ENCODE assay signal across 27 cellular contexts in the genomic region with DNA sequence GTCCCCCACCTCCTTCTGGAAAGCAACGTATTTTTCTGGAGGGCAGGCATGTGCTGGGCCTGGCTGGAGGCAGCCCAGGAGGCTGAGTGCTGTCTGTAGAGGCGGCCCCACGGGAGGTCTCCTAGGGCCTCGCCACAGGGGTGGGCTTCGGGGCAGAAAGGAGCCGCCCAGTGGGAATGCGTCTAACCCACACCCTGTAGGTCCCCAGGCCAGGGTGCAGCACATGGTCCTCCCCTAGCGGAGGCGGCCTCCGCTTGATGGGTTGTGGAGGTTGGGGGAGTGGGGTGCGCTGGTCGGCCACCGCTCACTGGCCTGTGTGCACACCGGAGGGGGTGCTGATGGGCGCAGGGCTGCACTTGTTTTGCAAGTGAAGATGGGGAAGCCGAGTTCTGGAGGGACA. TPM values are rescaled to one million over a fixed set of nuclear protein-coding genes. Genes with fewer than 3 reads are reported as not detected.
DNase-seq lines count a peak whose midpoint lies in the region; ATAC-seq, FAIRE-seq and TF ChIP-seq lines count a peak whose summit lies in the region.
"Had no signal": no experiment of that assay in that cellular context is flagged by ENCODE, and none has a peak within 500 bp of the region (broad histone marks: within the 10 kb centered on the region; RNA-seq: fewer than 3 reads in every experiment).

No MANE protein-coding gene starts in this region.

- H2AFZ ChIP-seq in Karpas-422 (ENCODE audit: low read length) (no peak overlapping the region), mesenchymal stem cell (ENCODE audit: low read depth, low read length) (no peak overlapping the region)
- H2AFZ ChIP-seq: GM23248 had no signal

- H3K4me3 ChIP-seq in Karpas-422 (ENCODE audit: low read length): peak overlapping the region; percentile 30; the same call in 1 of the 2 replicates
- no peak overlapping the region for H3K4me3 ChIP-seq in dorsolateral prefrontal cortex
- no peak overlapping the region for H3K4me3 ChIP-seq in mesenchymal stem cell (ENCODE audit: insufficient read depth in 1 of 2, low read depth in 1 of 2, low read length in 2 of 2)
- H3K4me3 ChIP-seq in upper lobe of left lung: no peak overlapping the region
- H3K4me3 ChIP-seq in small intestine (ENCODE audit: low read depth in 1 of 2, low read length in 2 of 2): no peak overlapping the region
- H3K4me3 ChIP-seq: colonic mucosa, GM23248, heart right ventricle, smooth muscle cell had no signal

- TF ChIP-seq EP300 in upper lobe of left lung (IDR thresholded peaks at IDR 0.05): no peak

- no peak for DNase-seq in Karpas-422
- DNase-seq in dorsolateral prefrontal cortex: no peak
- no peak for DNase-seq in mesenchymal stem cell
- peak in 1 of 2 donors; percentile 54 for DNase-seq in upper lobe of left lung
- no peak for DNase-seq in small intestine
- no peak for DNase-seq in globus pallidus (ENCODE audit: low spot score)
- no peak for DNase-seq in immature natural killer cell
- DNase-seq: activated CD4-positive, alpha-beta memory T cell treated with anti-CD3 and anti-CD28 coated beads for 36 hours; activated CD4-positive, CD25-positive, alpha-beta regulatory T cell treated with anti-CD3 and anti-CD28 coated beads, Interleukin-2, amount 50 U/mL, for 72 hours; amygdala; CD4-positive, alpha-beta memory T cell; colonic mucosa; DMS 273 treated with DMSO at 0.1 percent for 48 hours; effector memory CD8-positive, alpha-beta T cell; foreskin fibroblast; GM23248; IMR-90; naive thymus-derived CD4-positive, alpha-beta T cell; NCI-H1092 treated with DMSO at 0.1 percent for 48 hours; NCI-H187 treated with DMSO at 0.1 percent for 48 hours; NCI-H526 had no signal

- no peak overlapping the region for H3K4me3 Mint-ChIP-seq in immature natural killer cell
- H3K4me3 Mint-ChIP-seq: activated CD4-positive, alpha-beta memory T cell treated with anti-CD3 and anti-CD28 coated beads for 36 hours; activated naive CD4-positive, alpha-beta T cell treated with anti-CD3 and anti-CD28 coated beads, Interleukin-2, amount 50 U/mL, for 24 hours; activated T-helper 17 cell treated with anti-CD3 and anti-CD28 coated beads, Interleukin-2, amount 50 U/mL, for 72 hours; CD4-positive, alpha-beta memory T cell; effector memory CD8-positive, alpha-beta T cell; naive thymus-derived CD4-positive, alpha-beta T cell had no signal

- no peak overlapping the region for H3K27ac Mint-ChIP-seq in immature natural killer cell
- H3K27ac Mint-ChIP-seq: activated CD4-positive, alpha-beta memory T cell treated with anti-CD3 and anti-CD28 coated beads for 36 hours; activated naive CD4-positive, alpha-beta T cell treated with anti-CD3 and anti-CD28 coated beads, Interleukin-2, amount 50 U/mL, for 24 hours; activated T-helper 17 cell treated with anti-CD3 and anti-CD28 coated beads, Interleukin-2, amount 50 U/mL, for 72 hours; CD4-positive, alpha-beta memory T cell; effector memory CD8-positive, alpha-beta T cell had no signal

- H3K4me1 ChIP-seq in Karpas-422 (ENCODE audit: low read length) (peaks cover 57% of the 10 kb centered on the region), mesenchymal stem cell (ENCODE audit: control insufficient read depth, insufficient read depth, low read depth, low read length) (peaks cover 50% of the 10 kb centered on the region), upper lobe of left lung (peaks cover 23 to 53% (median 47%) of the 10 kb centered on the region in 4 donors), small intestine (ENCODE audit: control insufficient read depth in 2 of 2, insufficient read depth in 1 of 2, low read depth in 1 of 2, low read length in 1 of 2) (no peaks in the 10 kb centered on the region)
- H3K4me1 ChIP-seq: colonic mucosa had no signal

- no peaks in the 10 kb centered on the region for H3K79me2 ChIP-seq in Karpas-422 (ENCODE audit: low read length)

- H3K9ac ChIP-seq in Karpas-422 (ENCODE audit: low read length): peak overlapping the region; percentile 22; the same call in 1 of the 2 replicates
- H3K9ac ChIP-seq in mesenchymal stem cell (ENCODE audit: low read length): no peak overlapping the region
- H3K9ac ChIP-seq: GM23248 had no signal

- H2BK12ac ChIP-seq in mesenchymal stem cell (ENCODE audit: low read length in 2 of 2): peak overlapping the region; percentile 20 to 99

- H4K8ac ChIP-seq in mesenchymal stem cell (ENCODE audit: low read length): peak overlapping the region; percentile 95

- no peak overlapping the region for H2AK5ac ChIP-seq in mesenchymal stem cell (ENCODE audit: low read length, severe bottlenecking)

- H3K27me3 Mint-ChIP-seq in immature natural killer cell (ENCODE audit: low read depth in 3 of 3): peaks cover 0 to 4% (median 0%) of the 10 kb centered on the region in 3 donors
- H3K27me3 Mint-ChIP-seq: activated CD4-positive, alpha-beta memory T cell treated with anti-CD3 and anti-CD28 coated beads for 36 hours; activated naive CD4-positive, alpha-beta T cell treated with anti-CD3 and anti-CD28 coated beads, Interleukin-2, amount 50 U/mL, for 24 hours; activated T-helper 17 cell treated with anti-CD3 and anti-CD28 coated beads, Interleukin-2, amount 50 U/mL, for 72 hours; CD4-positive, alpha-beta memory T cell; effector memory CD8-positive, alpha-beta T cell; naive thymus-derived CD4-positive, alpha-beta T cell had no signal

- TF ChIP-seq CTCF in dorsolateral prefrontal cortex (IDR thresholded peaks at IDR 0.05 in 54 of 56, conservative IDR thresholded peaks at IDR 0.05 in 2 of 56; ENCODE audit: low read depth in 1 of 56, partially characterized antibody in 56 of 56): no peak
- TF ChIP-seq CTCF in upper lobe of left lung (IDR thresholded peaks at IDR 0.05): no peak

- H3K9me3 ChIP-seq in Karpas-422 (ENCODE audit: low read length): no peaks in the 10 kb centered on the region; the same call in 1 of the 2 replicates
- no peaks in the 10 kb centered on the region for H3K9me3 ChIP-seq in mesenchymal stem cell (ENCODE audit: control insufficient read depth, low read length)
- no peaks in the 10 kb centered on the region for H3K9me3 ChIP-seq in upper lobe of left lung
- H3K9me3 ChIP-seq in small intestine (ENCODE audit: control insufficient read depth, low read depth): no peaks in the 10 kb centered on the region
- H3K9me3 ChIP-seq: colonic mucosa, heart right ventricle had no signal

- ATAC-seq in upper lobe of left lung (ENCODE audit: low FRiP score in 2 of 2): peak in 1 of 2 donors; percentile 12
- ATAC-seq: activated T-helper 17 cell treated with anti-CD3 and anti-CD28 coated beads, Interleukin-2, amount 50 U/mL, for 72 hours; effector memory CD8-positive, alpha-beta T cell; heart right ventricle; naive thymus-derived CD4-positive, alpha-beta T cell had no signal

- H2BK15ac ChIP-seq in mesenchymal stem cell (ENCODE audit: low read depth, poor library complexity, severe bottlenecking): peak overlapping the region; percentile 30

- H2BK120ac ChIP-seq in mesenchymal stem cell (ENCODE audit: low read depth, low read length): peak overlapping the region; percentile 4

- H4K20me1 ChIP-seq in Karpas-422 (ENCODE audit: insufficient read depth, low read depth, low read length): no peaks in the 10 kb centered on the region

- H3K18ac ChIP-seq in mesenchymal stem cell (ENCODE audit: low read depth in 1 of 2, low read length in 2 of 2): peak overlapping the region; percentile 87 to 93

- H4K91ac ChIP-seq in mesenchymal stem cell (ENCODE audit: low read length): peak overlapping the region; percentile 97

- H3K36me3 ChIP-seq in Karpas-422 (ENCODE audit: insufficient read depth, low read length) (no peaks in the 10 kb centered on the region), mesenchymal stem cell (ENCODE audit: control insufficient read depth in 1 of 2, insufficient read depth in 2 of 2, low read depth in 1 of 2, low read length in 2 of 2) (peaks cover 3 to 85% of the 10 kb centered on the region in 2 experiments), upper lobe of left lung (peaks cover 0 to 37% (median 20%) of the 10 kb centered on the region in 4 donors), small intestine (ENCODE audit: control insufficient read depth in 2 of 2, insufficient read depth in 2 of 2, low read length in 2 of 2) (peaks cover 0 to 18% of the 10 kb centered on the region in 2 donors)
- H3K36me3 ChIP-seq: colonic mucosa had no signal

- no peak for FAIRE-seq in small intestine (lab: Jason Lieb, UNC)
- FAIRE-seq: GM12891, TTC549 had no signal

- H3K4ac ChIP-seq in mesenchymal stem cell (ENCODE audit: low read depth in 1 of 2, low read length in 2 of 2): peak overlapping the region in 1 of 2 experiments; percentile 77

- 94% methylated on average over 16 of the region's 16 CpGs for WGBS in mesenchymal stem cell
- 89 to 94% methylated on average over 8 to 16 of the region's 16 CpGs for WGBS in upper lobe of left lung, 2 donors
- WGBS in small intestine, 3 donors: 89 to 95% (median 92%) methylated on average over 16 of the region's 16 CpGs

- TF ChIP-seq POLR2A in upper lobe of left lung (IDR thresholded peaks at IDR 0.05): no peak

- no peak overlapping the region for H3K27ac ChIP-seq in Karpas-422 (ENCODE audit: low read length)
- H3K27ac ChIP-seq in dorsolateral prefrontal cortex: peak overlapping the region in 32 of 59 donors; percentile 1 to 88 (median 58)
- H3K27ac ChIP-seq in mesenchymal stem cell (ENCODE audit: low read length, poor library complexity, severe bottlenecking): no peak overlapping the region
- H3K27ac ChIP-seq in upper lobe of left lung: peak overlapping the region; percentile 73 to 87 (median 84)
- H3K27ac ChIP-seq in small intestine (ENCODE audit: low read depth in 1 of 2, low read length in 1 of 2): no peak overlapping the region
- H3K27ac ChIP-seq: colonic mucosa, GM23248 had no signal

- no peaks in the 10 kb centered on the region for H3K27me3 ChIP-seq in Karpas-422 (ENCODE audit: low read length)
- H3K27me3 ChIP-seq in dorsolateral prefrontal cortex: no peaks in the 10 kb centered on the region
- H3K27me3 ChIP-seq in mesenchymal stem cell (ENCODE audit: control insufficient read depth in 1 of 2, insufficient read depth in 1 of 2, low read length in 2 of 2): no peaks in the 10 kb centered on the region
- H3K27me3 ChIP-seq in upper lobe of left lung: no peaks in the 10 kb centered on the region
- H3K27me3 ChIP-seq in small intestine (ENCODE audit: control insufficient read depth in 2 of 2, insufficient read depth in 2 of 2, low read length in 2 of 2): no peaks in the 10 kb centered on the region
- H3K27me3 ChIP-seq: colonic mucosa, heart right ventricle had no signal

- H3K9me3 Mint-ChIP-seq in immature natural killer cell: no peaks in the 10 kb centered on the region
- H3K9me3 Mint-ChIP-seq: activated CD4-positive, alpha-beta memory T cell treated with anti-CD3 and anti-CD28 coated beads for 36 hours; activated naive CD4-positive, alpha-beta T cell treated with anti-CD3 and anti-CD28 coated beads, Interleukin-2, amount 50 U/mL, for 24 hours; activated T-helper 17 cell treated with anti-CD3 and anti-CD28 coated beads, Interleukin-2, amount 50 U/mL, for 72 hours; CD4-positive, alpha-beta memory T cell; effector memory CD8-positive, alpha-beta T cell; naive thymus-derived CD4-positive, alpha-beta T cell had no signal

- intact Hi-C loops in dorsolateral prefrontal cortex (cut with DNase I): no loop called here

- H3K14ac ChIP-seq in mesenchymal stem cell (ENCODE audit: low read length in 2 of 2): peak overlapping the region in 1 of 2 experiments; percentile 91

- H3K4me1 Mint-ChIP-seq in immature natural killer cell: no peaks in the 10 kb centered on the region
- H3K4me1 Mint-ChIP-seq: activated naive CD4-positive, alpha-beta T cell treated with anti-CD3 and anti-CD28 coated beads, Interleukin-2, amount 50 U/mL, for 24 hours; activated T-helper 17 cell treated with anti-CD3 and anti-CD28 coated beads, Interleukin-2, amount 50 U/mL, for 72 hours; CD4-positive, alpha-beta memory T cell had no signal

- H3K79me1 ChIP-seq in mesenchymal stem cell (replicated peaks; ENCODE audit: low read length, poor library complexity, severe bottlenecking): peaks cover 49% of the 10 kb centered on the region

- H3K4me2 ChIP-seq in Karpas-422 (ENCODE audit: low read depth, low read length, poor library complexity, severe bottlenecking): peak overlapping the region; percentile 53
- no peak overlapping the region for H3K4me2 ChIP-seq in mesenchymal stem cell (ENCODE audit: low read length, poor library complexity, severe bottlenecking)

- peak overlapping the region in 1 of 2 experiments; percentile 41 for H3K23ac ChIP-seq in mesenchymal stem cell (ENCODE audit: low read length in 2 of 2)

- H2BK5ac ChIP-seq in mesenchymal stem cell (ENCODE audit: low read depth, low read length, poor library complexity, severe bottlenecking): no peak overlapping the region

- no peaks in the 10 kb centered on the region for H3K9me2 ChIP-seq in Karpas-422 (replicated peaks; ENCODE audit: insufficient read depth, low read length)

- peaks cover 0 to 9% (median 5%) of the 10 kb centered on the region in 3 donors for H3K36me3 Mint-ChIP-seq in immature natural killer cell
- H3K36me3 Mint-ChIP-seq: activated CD4-positive, alpha-beta memory T cell treated with anti-CD3 and anti-CD28 coated beads for 36 hours; activated naive CD4-positive, alpha-beta T cell treated with anti-CD3 and anti-CD28 coated beads, Interleukin-2, amount 50 U/mL, for 24 hours had no signal

RNA-seq across cellular contexts. Expression of a gene that starts 48.3 kb away (rescaled TPM):
- total RNA-seq in Karpas-422 (2014; rRNA removed; shearing (Covaris generic); ENCODE audit: low replicate concordance): 32.1 and 56.9 TPM in 2 replicates
- total RNA-seq in dorsolateral prefrontal cortex (10 to 100 TPM; 42.5 to 80.5 (median 55.0) TPM), upper lobe of left lung (10 to 100 TPM; 38.0 to 72.3 (median 49.3) TPM)
- 28.9 TPM for polyA plus RNA-seq in mesenchymal stem cell (2013, experiment 1 of 2)
- 28.1 TPM for polyA plus RNA-seq in mesenchymal stem cell (2013, experiment 2 of 2)
- polyA plus RNA-seq in small intestine (10 to 100 TPM; 56.0 to 78.5 (median 70.5) TPM), immature natural killer cell (10 to 100 TPM; 16.4 to 28.3 (median 17.7) TPM)

Comparison
In these comparisons a context has a peak if more than half of its experiments do, and no peak if none do; other contexts are left out.
1. H3K27ac ChIP-seq: peak in dorsolateral prefrontal cortex (32 of 59) and upper lobe of left lung (4 of 4); none in Karpas-422 (single experiment), mesenchymal stem cell (single experiment) and small intestine (0 of 2).